8 cellular contexts compared by ENCODE assay signal in genomic region chr7:29189743-29190201, GRCh38. TPM values are rescaled to one million over a fixed set of nuclear protein-coding genes. Genes with fewer than 3 reads are reported as not detected.
A peak's percentile ranks its signal among the peaks of the same experiment; 100 is the strongest.
DNase-seq lines count a peak whose midpoint lies in the region; ATAC-seq, FAIRE-seq and TF ChIP-seq lines count a peak whose summit lies in the region.

No MANE protein-coding gene starts in this region.

- H3K9me3 ChIP-seq in keratinocyte (ENCODE audit: control insufficient read depth, low read depth, low read length) = no peaks in the 10 kb centered on the region

- dilution Hi-C loops in keratinocyte (cut with MboI; ENCODE audit: extremely low pct_ligation_motif_present, low sequenced_read_pairs) = no loop called here

- no peaks in the 10 kb centered on the region for H4K20me1 ChIP-seq in keratinocyte (ENCODE audit: control insufficient read depth, extremely low read depth, insufficient read depth, low read length)

- no peaks in the 10 kb centered on the region for H3K79me2 ChIP-seq in keratinocyte (ENCODE audit: control insufficient read depth, insufficient read depth, low read length)

- intact Hi-C loops in MCF 10A (cut with micrococcal nuclease) = loop anchor here (1.0 to 5.0 kb wide), 3 partner anchors 77 to 219 kb away; no protein-coding TSS in a partner anchor

- no peak overlapping the region for H2AFZ ChIP-seq in keratinocyte (ENCODE audit: control insufficient read depth, low read length)

- no peak overlapping the region for H3K27ac ChIP-seq in keratinocyte (ENCODE audit: control insufficient read depth, insufficient read depth, low read length)

- no peaks in the 10 kb centered on the region for H3K9me1 ChIP-seq in keratinocyte (ENCODE audit: control insufficient read depth, extremely low read depth, insufficient read depth, low read length)

- DNase-seq in AG20443 (ENCODE audit: low spot score) = peak; percentile 70
- DNase-seq in NCI-H1417 (lab: John Stamatoyannopoulos, UW) = peak; percentile 87 to 98 (median 95)
- peak; percentile 85 for DNase-seq in SW480 (ENCODE audit: low spot score)
- peak; percentile 60 for DNase-seq in MCF 10A (ENCODE audit: unreplicated experiment)
- no peak for DNase-seq in keratinocyte (ENCODE audit: low read depth, low spot score)
- DNase-seq in stimulated activated CD4-positive, alpha-beta T cell treated with anti-CD3 and anti-CD28 coated beads, Interleukin-4, amount 100 ng/mL, for 24 hours = peak; percentile 36

- no peaks in the 10 kb centered on the region for H3K9me3 Mint-ChIP-seq in MCF 10A (ENCODE audit: unreplicated experiment)

- H3K9ac ChIP-seq in keratinocyte (ENCODE audit: control insufficient read depth, extremely low read depth, insufficient read depth, low read length) = no peak overlapping the region

- FAIRE-seq in keratinocyte (lab: Jason Lieb, UNC) = peak; percentile 29

- POLR2A ChIA-PET in MCF 10A (lab: Yijun Ruan, JAX) = interaction anchor here (0.8 to 2.0 kb wide), 3 partner anchors 76 to 263 kb away, joined by 4 to 7 read pairs (median 4); no protein-coding TSS in a partner anchor

- no TSS peak for BruUV-seq in MCF 10A (replicated peaks; lab: Mats Ljungman, UMichigan)

- H3K36me3 ChIP-seq in keratinocyte (ENCODE audit: control insufficient read depth in 2 of 2, extremely low read depth in 1 of 2, insufficient read depth in 2 of 2, low read length in 2 of 2) = no peaks in the 10 kb centered on the region

- peak; percentile 66 for ATAC-seq in GM19395 (IDR thresholded peaks at IDR 0.05; ENCODE audit: unreplicated experiment)
- ATAC-seq in GM19397 (IDR thresholded peaks at IDR 0.05; ENCODE audit: unreplicated experiment) = no peak

- H3K4me1 Mint-ChIP-seq in MCF 10A (ENCODE audit: insufficient read depth, unreplicated experiment) = no peaks in the 10 kb centered on the region

- no peak overlapping the region for H3K4me2 ChIP-seq in keratinocyte (ENCODE audit: control insufficient read depth, extremely low read depth, insufficient read depth, low read depth, low read length)

- no peaks in the 10 kb centered on the region for H3K4me1 ChIP-seq in keratinocyte (ENCODE audit: control insufficient read depth, extremely low read depth, insufficient read depth, low read length)

- no peak overlapping the region for H3K4me3 ChIP-seq in keratinocyte (ENCODE audit: control insufficient read depth in 2 of 3, extremely low read depth in 1 of 3, insufficient read depth in 2 of 3, low read depth in 1 of 3, low read length in 3 of 3)

- no peak overlapping the region for H3K27ac Mint-ChIP-seq in MCF 10A (ENCODE audit: low read depth, unreplicated experiment)

- H3K27me3 Mint-ChIP-seq in MCF 10A (ENCODE audit: insufficient read depth, unreplicated experiment) = no peaks in the 10 kb centered on the region

- peaks cover 3% of the 10 kb centered on the region for H3K27me3 ChIP-seq in keratinocyte (ENCODE audit: control insufficient read depth, extremely low read depth, insufficient read depth, low read length)

- H3K4me3 Mint-ChIP-seq in MCF 10A (ENCODE audit: unreplicated experiment) = no peak overlapping the region

- CTCF ChIA-PET in MCF 10A (lab: Yijun Ruan, JAX) = interaction anchor here (0.5 to 6.2 kb wide), 66 partner anchors 9 to 740 kb away, joined by 3 to 140 read pairs (median 5); partner anchors contain the start of gene CPVL

- TF ChIP-seq CTCF in MCF 10A (IDR thresholded peaks at IDR 0.05; ENCODE audit: unreplicated experiment) = peak; percentile 87
- TF ChIP-seq CTCF in keratinocyte (optimal IDR thresholded peaks at IDR 0.05 in 1 of 3, IDR thresholded peaks at IDR 0.05 in 1 of 3, conservative IDR thresholded peaks at IDR 0.05 in 1 of 3; ENCODE audit: extremely low read depth in 1 of 3, insufficient read depth in 2 of 3, low read length in 3 of 3) = peak; percentile 80 to 96 (median 92)

- H3K36me3 Mint-ChIP-seq in MCF 10A (ENCODE audit: insufficient read depth, unreplicated experiment) = peaks cover 6% of the 10 kb centered on the region

RNA-seq across cellular contexts. Expression of gene CHN2, which starts 4.8 kb away (rescaled TPM):
- 5.1 and 8.0 TPM in 2 replicates for total RNA-seq in MCF 10A (2022)
- polyA plus RNA-seq in keratinocyte = 1.3 to 1.8 TPM (median 1.6 TPM) in 3 replicates
- polyA plus RNA-seq in keratinocyte (2011; ENCODE audit: low read depth) = 1.4 TPM
- polyA plus RNA-seq in keratinocyte (2011; cell fraction: cytosol; rRNA removed) = 1.4 and 2.4 TPM in 2 replicates
- 1.4 and 1.9 TPM in 2 replicates for polyA plus RNA-seq in keratinocyte (2011; cell fraction: nucleus; rRNA removed)
- polyA plus RNA-seq in keratinocyte (2012; ENCODE audit: low replicate concordance) = 0.48 and 0.87 TPM in 2 replicates
- 1.7 to 2.2 TPM in 2 of 3 replicates, not detected in the other for polyA minus RNA-seq in keratinocyte
- polyA minus RNA-seq in keratinocyte (2011; cell fraction: cytosol; rRNA and poly(A)+ RNA removed) = 4.6 TPM
- polyA minus RNA-seq in keratinocyte (2011; cell fraction: nucleus; rRNA and poly(A)+ RNA removed) = 0.74 and 3.1 TPM in 2 replicates

RNA-seq across cellular contexts. Expression of gene CPVL, which starts 43.4 kb away (rescaled TPM):
- 29.2 and 49.0 TPM in 2 replicates for total RNA-seq in MCF 10A (2022)
- polyA plus RNA-seq in keratinocyte = 2.4 to 9.8 TPM (median 7.8 TPM) in 3 replicates
- polyA plus RNA-seq in keratinocyte (2011; ENCODE audit: low read depth) = 2.7 TPM
- 2.1 and 3.4 TPM in 2 replicates for polyA plus RNA-seq in keratinocyte (2011; cell fraction: cytosol; rRNA removed)
- polyA plus RNA-seq in keratinocyte (2011; cell fraction: nucleus; rRNA removed) = 5.1 and 5.6 TPM in 2 replicates
- polyA plus RNA-seq in keratinocyte (2012; ENCODE audit: low replicate concordance) = 1.1 and 2.9 TPM in 2 replicates
- polyA minus RNA-seq in keratinocyte = 0.72 to 11.0 TPM (median 7.6 TPM) in 3 replicates
- polyA minus RNA-seq in keratinocyte (2011; cell fraction: cytosol; rRNA and poly(A)+ RNA removed) = 4.8 TPM
- 2.7 and 7.0 TPM in 2 replicates for polyA minus RNA-seq in keratinocyte (2011; cell fraction: nucleus; rRNA and poly(A)+ RNA removed)
